In genomic region chr10:92688573-92688926, GRCh38 we compare ENCODE assay signal across 8 cellular contexts. TPM values are rescaled to one million over a fixed set of nuclear protein-coding genes. Genes with fewer than 3 reads are reported as not detected.
DNase-seq lines count a peak whose midpoint lies in the region; ATAC-seq and TF ChIP-seq lines count a peak whose summit lies in the region.

No MANE protein-coding gene starts in this region.

- TF ChIP-seq POLR2A in IMR-90 (IDR thresholded peaks at IDR 0.05; ENCODE audit: low read depth, low read length) = no peak

- H3K4me1 Mint-ChIP-seq in naive thymus-derived CD8-positive, alpha-beta T cell = peaks cover 14 to 37% (median 27%) of the 10 kb centered on the region in 4 donors

- DNase-seq in AG04450 (ENCODE audit: low read depth, low spot score) (no peak), IMR-90 (no peak), brain microvascular endothelial cell (no peak), pons (ENCODE audit: low spot score) (no peak), NCI-H1417 treated with DMSO at 0.1 percent for 48 hours (lab: John Stamatoyannopoulos, UW) (no peak)
- no peak for DNase-seq in naive thymus-derived CD8-positive, alpha-beta T cell

- H3K27ac Mint-ChIP-seq in naive thymus-derived CD8-positive, alpha-beta T cell = peak overlapping the region in 2 of 10 donors; percentile 33

- no peak for TF ChIP-seq RAD21 in IMR-90 (IDR thresholded peaks at IDR 0.05; ENCODE audit: low read length)

- no CpG with 5 or more reads among the region's 5 CpGs for WGBS in IMR-90 (ENCODE audit: extremely low coverage in 2 of 2, insufficient read length in 1 of 2), 2 experiments

- H3K56ac ChIP-seq in IMR-90 (ENCODE audit: extremely low read depth, insufficient read depth, low read length) = no peak overlapping the region

- peak overlapping the region; percentile 81 for H2AK9ac ChIP-seq in IMR-90 (replicated peaks; ENCODE audit: low read depth, low read length, poor library complexity)

- peaks cover 16% of the 10 kb centered on the region for H3K9me3 ChIP-seq in AG04450 (ENCODE audit: control insufficient read depth, insufficient read depth, low read length)
- peaks cover 13% of the 10 kb centered on the region; the same call in 1 of the 2 replicates for H3K9me3 ChIP-seq in IMR-90 (ENCODE audit: control insufficient read depth, insufficient read depth, low read length)

- ATAC-seq in IMR-90 (ENCODE audit: low read depth) = no peak
- no peak for ATAC-seq in naive thymus-derived CD8-positive, alpha-beta T cell
- ATAC-seq in HG02642 (IDR thresholded peaks at IDR 0.05; ENCODE audit: poor library complexity, unreplicated experiment) = no peak
- no peak for ATAC-seq in GM18867 (IDR thresholded peaks at IDR 0.05; ENCODE audit: unreplicated experiment)

- H2AK5ac ChIP-seq in IMR-90 (ENCODE audit: low read depth, low read length) = no peak overlapping the region

- in situ Hi-C loops in IMR-90 (cut with MboI; ENCODE audit: low sequenced_read_pairs) = no loop called here
- in situ Hi-C loops in brain microvascular endothelial cell (cut with HindIII; ENCODE audit: low pct_ligation_motif_present, low sequenced_read_pairs) = no loop called here

- peaks cover 0 to 22% (median 6%) of the 10 kb centered on the region in 3 donors for H3K36me3 Mint-ChIP-seq in naive thymus-derived CD8-positive, alpha-beta T cell

- H4K20me1 ChIP-seq in IMR-90 (ENCODE audit: insufficient read depth, low read length) = 0 out of 2 replicates have a peak, but pooled peaks cover 3% of the 10 kb centered on the region

- H2BK5ac ChIP-seq in IMR-90 (ENCODE audit: low read depth, low read length, poor library complexity, severe bottlenecking) = no peak overlapping the region

- H3K4me3 Mint-ChIP-seq in naive thymus-derived CD8-positive, alpha-beta T cell = peak overlapping the region; percentile 63 to 87 (median 80)

- H4K8ac ChIP-seq in IMR-90 (ENCODE audit: low read depth in 2 of 2, low read length in 2 of 2) = peak overlapping the region in 1 of 2 experiments; percentile 65; a peak in 2 of 4 replicates

- no peak overlapping the region for H4K91ac ChIP-seq in IMR-90 (ENCODE audit: insufficient read depth, low read depth, low read length)

- H4K5ac ChIP-seq in IMR-90 (ENCODE audit: low read depth, low read length) = no peak overlapping the region

- H3K9me3 Mint-ChIP-seq in naive thymus-derived CD8-positive, alpha-beta T cell = peaks cover 0 to 22% (median 6%) of the 10 kb centered on the region in 9 donors

- H3K27me3 Mint-ChIP-seq in naive thymus-derived CD8-positive, alpha-beta T cell = peaks cover 25 to 68% (median 39%) of the 10 kb centered on the region in 5 donors

- H3K14ac ChIP-seq in IMR-90 (replicated peaks; ENCODE audit: low read depth, low read length) = peak overlapping the region; percentile 5; the same call in 1 of the 2 replicates

- no peaks in the 10 kb centered on the region for H3K27me3 ChIP-seq in AG04450 (ENCODE audit: control insufficient read depth, insufficient read depth, low read length)
- no peaks in the 10 kb centered on the region for H3K27me3 ChIP-seq in IMR-90 (ENCODE audit: control insufficient read depth, insufficient read depth, low read length)
- H3K27me3 ChIP-seq in brain microvascular endothelial cell (replicated peaks) = no peaks in the 10 kb centered on the region

- no peak overlapping the region for H2BK15ac ChIP-seq in IMR-90 (ENCODE audit: low read depth, low read length)

- peak overlapping the region; percentile 48; the same call in 1 of the 2 replicates for H3K23ac ChIP-seq in IMR-90 (ENCODE audit: low read depth, low read length)

- POLR2A ChIA-PET in AG04450 (lab: Yijun Ruan, JAX) (interaction anchor here (0.9 kb wide), 1 partner anchor 133 kb away, joined by 5 read pairs; no protein-coding TSS in a partner anchor), IMR-90 (lab: Charles Lee; ENCODE audit: unreplicated experiment) (no interaction called here)
- POLR2A ChIA-PET in naive thymus-derived CD8-positive, alpha-beta T cell (lab: Charles Lee) = no interaction called here

- 0 out of 2 replicates have a peak, but pooled peaks cover 5% of the 10 kb centered on the region for H3K9me1 ChIP-seq in IMR-90 (ENCODE audit: insufficient read depth, low read length)

- H3K4ac ChIP-seq in IMR-90 (ENCODE audit: low read depth, low read length) = no peak overlapping the region; the same call in 1 of the 2 replicates

- no peak for TF ChIP-seq CTCF in AG04450 (IDR thresholded peaks at IDR 0.05; ENCODE audit: low read depth, low read length)
- TF ChIP-seq CTCF in IMR-90 (conservative IDR thresholded peaks at IDR 0.05; ENCODE audit: low read depth, low read length) = no peak
- no peak for TF ChIP-seq CTCF in brain microvascular endothelial cell (IDR thresholded peaks at IDR 0.05; ENCODE audit: low read depth, low read length, missing control alignments)

- H3K4me1 ChIP-seq in IMR-90 (ENCODE audit: control insufficient read depth, insufficient read depth, low read length) = peaks cover 10% of the 10 kb centered on the region

- CTCF ChIA-PET in AG04450 (lab: Charles Lee) = interaction anchor here (3.5 kb wide), 1 partner anchor 155 kb away, joined by 13 read pairs; no protein-coding TSS in a partner anchor
- CTCF ChIA-PET in IMR-90 (lab: Yijun Ruan, JAX) = no interaction called here

- dilution Hi-C loops in IMR-90 (cut with HindIII; ENCODE audit: low sequenced_read_pairs, unreplicated experiment) = no loop called here

- intact Hi-C loops in IMR-90 (cut with micrococcal nuclease) = loop anchor here (2.0 kb wide), 1 partner anchor 192 kb away; no protein-coding TSS in a partner anchor

- 0 out of 2 replicates have a peak overlapping the region, but pooled peaks have one; percentile 55 for H3K9ac ChIP-seq in IMR-90 (ENCODE audit: low read depth, low read length)

- peaks cover 20 to 38% of the 10 kb centered on the region in 2 experiments; a peak in 3 of 4 replicates for H3K79me1 ChIP-seq in IMR-90 (ENCODE audit: low read depth in 1 of 2, low read length in 2 of 2)

- peak overlapping the region; percentile 59 for H3K4me2 ChIP-seq in IMR-90 (ENCODE audit: low read depth, low read length)

- BruUV-seq in IMR-90 (replicated peaks; lab: Mats Ljungman, UMichigan) = no TSS peak

- H3K4me3 ChIP-seq in AG04450 (ENCODE audit: low read depth, low read length) (peak overlapping the region; percentile 65), IMR-90 (ENCODE audit: insufficient read depth, low read depth, low read length) (peak overlapping the region; percentile 85), brain microvascular endothelial cell (ENCODE audit: low read depth, low read length) (peak overlapping the region; percentile 60)

- H3K27ac ChIP-seq in AG04450 (ENCODE audit: low read depth, low read length) (no peak overlapping the region), IMR-90 (ENCODE audit: insufficient read depth, low read length) (peak overlapping the region; percentile 48; the same call in 1 of the 2 replicates), brain microvascular endothelial cell (no peak overlapping the region)

- H2AFZ ChIP-seq in IMR-90 (replicated peaks; ENCODE audit: low read length, poor library complexity) = peak overlapping the region; percentile 96

- H2BK20ac ChIP-seq in IMR-90 (ENCODE audit: low read depth, low read length) = no peak overlapping the region

- no peak overlapping the region for H3K18ac ChIP-seq in IMR-90 (ENCODE audit: low read depth, low read length)

- no peak overlapping the region for H2BK120ac ChIP-seq in IMR-90 (ENCODE audit: low read depth, low read length)

- H3K36me3 ChIP-seq in IMR-90 (ENCODE audit: control insufficient read depth, insufficient read depth, low read length) (peaks cover 7% of the 10 kb centered on the region), brain microvascular endothelial cell (replicated peaks) (no peaks in the 10 kb centered on the region)

TF ChIP-seq in IMR-90, 13 proteins besides CTCF, POLR2A, EP300 and RAD21 (continues in another document):
- TF ChIP-seq CHD1 (IDR thresholded peaks at IDR 0.05; ENCODE audit: low read depth, low read length) = no peak
- TF ChIP-seq MAZ (IDR thresholded peaks at IDR 0.05; ENCODE audit: borderline replicate concordance, low read depth, low read length) = no peak
- TF ChIP-seq SMC3 (IDR thresholded peaks at IDR 0.05; ENCODE audit: low read depth, low read length) = no peak
- no peak for TF ChIP-seq CEBPB (IDR thresholded peaks at IDR 0.05; ENCODE audit: low read depth, low read length)
- TF ChIP-seq FOS (IDR thresholded peaks at IDR 0.05; ENCODE audit: low read depth, low read length) = no peak
- no peak for TF ChIP-seq RFX5 (IDR thresholded peaks at IDR 0.05; ENCODE audit: low read depth, low read length)
- TF ChIP-seq NFE2L2 (IDR thresholded peaks at IDR 0.05; ENCODE audit: low read depth, low read length) = no peak
- no peak for TF ChIP-seq MAFK (IDR thresholded peaks at IDR 0.05; ENCODE audit: low read depth, low read length)
- no peak for TF ChIP-seq USF2 (IDR thresholded peaks at IDR 0.05; ENCODE audit: low read depth, low read length)
- TF ChIP-seq ELK1 (IDR thresholded peaks at IDR 0.05; ENCODE audit: borderline replicate concordance, low read depth, low read length) = no peak
- TF ChIP-seq RCOR1 (IDR thresholded peaks at IDR 0.05; ENCODE audit: insufficient replicate concordance, low read length) = no peak
- no peak for TF ChIP-seq MXI1 (IDR thresholded peaks at IDR 0.05; ENCODE audit: borderline replicate concordance, low read depth, low read length)

RNA-seq across cellular contexts. Expression of gene HHEX, which starts 1.2 kb away (rescaled TPM):
- polyA plus RNA-seq in AG04450 (2011; rRNA removed) (13.6 and 14.0 TPM in 2 replicates), IMR-90 (2012; rRNA removed) (6.2 and 7.7 TPM in 2 replicates)
- polyA minus RNA-seq in AG04450 (2011; rRNA and poly(A)+ RNA removed) = 6.5 and 6.6 TPM in 2 replicates
- total RNA-seq in IMR-90 (2012; rRNA removed) = 2.3 and 4.4 TPM in 2 replicates
- 4.1 and 7.1 TPM in 2 replicates for polyA plus RNA-seq in IMR-90 (2012; cell fraction: cytosol; rRNA removed)
- polyA plus RNA-seq in IMR-90 (2012; cell fraction: nucleus; rRNA removed; ENCODE audit: low replicate concordance) = 10.6 and 10.9 TPM in 2 replicates
- 1 to 10 TPM; 3.2 to 3.9 TPM for total RNA-seq in naive thymus-derived CD8-positive, alpha-beta T cell
- polyA plus RNA-seq in naive thymus-derived CD8-positive, alpha-beta T cell = under 1 TPM; 0.09 to 0.45 (median 0.09) TPM
